1 cellular context compared by ENCODE assay signal in genomic region chr6:32192608-32193039, GRCh38.
TF ChIP-seq lines count a peak whose summit lies in the region.

TSS of gene GPSM3 (minus strand) at chr6:32192643. CDS start at chr6:32192513, 130 bp downstream.

TF ChIP-seq in HCT116, 20 proteins besides CTCF, POLR2A, EP300 and RAD21 (continued from another document):
- no peak for TF ChIP-seq REST (IDR thresholded peaks at IDR 0.05; ENCODE audit: low read depth)
- no peak for TF ChIP-seq CBX3 (IDR thresholded peaks at IDR 0.05; ENCODE audit: low read depth)
TF ChIP-seq in HCT116: peak in this region for 0.
